Comparison of ENCODE assay signal across 1 cellular context in the genomic region with DNA sequence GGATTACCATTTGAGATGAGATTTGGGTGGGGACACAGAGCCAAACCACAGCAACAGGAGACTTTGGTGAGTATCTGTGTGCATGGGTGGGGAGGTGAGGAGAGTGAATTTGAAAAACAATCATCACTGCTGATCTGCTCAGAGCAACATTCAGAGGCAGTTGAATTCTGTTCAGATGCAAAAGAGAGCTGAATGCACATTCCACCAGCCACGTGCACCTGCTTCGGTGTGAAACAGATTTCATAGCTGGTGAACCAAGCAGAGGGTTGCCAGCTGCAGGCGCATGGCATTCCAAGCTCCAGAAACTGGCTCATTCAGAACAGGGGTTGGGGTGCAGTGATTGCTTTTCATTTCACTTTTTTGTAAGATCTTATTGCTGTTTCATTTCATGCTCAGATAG.
TF ChIP-seq lines count a peak whose summit lies in the region.

No MANE protein-coding gene starts in this region.

TF ChIP-seq in H1, 55 proteins besides CTCF, POLR2A, EP300 and RAD21 (continued from another document):
- TF ChIP-seq HDAC2 (IDR thresholded peaks at IDR 0.05; ENCODE audit: borderline replicate concordance in 1 of 2, low read depth in 2 of 2, low read length in 2 of 2) (0 out of 4 replicates have a peak, but pooled peaks of 1 of the 2 experiments have one; percentile 54), FOSL1 (IDR thresholded peaks at IDR 0.05; ENCODE audit: insufficient read depth, low read depth, low read length) (no peak), GTF2F1 (IDR thresholded peaks at IDR 0.05; ENCODE audit: borderline replicate concordance, low read depth, low read length) (no peak), NANOG (IDR thresholded peaks at IDR 0.05; ENCODE audit: insufficient read depth, low read depth, low read length, poor library complexity, severe bottlenecking) (peak; percentile 65), CHD1 (IDR thresholded peaks at IDR 0.05; ENCODE audit: low read depth, low read length) (no peak)
- TF ChIP-seq, protein P1, sequence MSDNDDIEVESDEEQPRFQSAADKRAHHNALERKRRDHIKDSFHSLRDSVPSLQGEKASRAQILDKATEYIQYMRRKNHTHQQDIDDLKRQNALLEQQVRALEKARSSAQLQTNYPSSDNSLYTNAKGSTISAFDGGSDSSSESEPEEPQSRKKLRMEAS (IDR thresholded peaks at IDR 0.05) = peak; percentile 95
- TF ChIP-seq, protein P2, sequence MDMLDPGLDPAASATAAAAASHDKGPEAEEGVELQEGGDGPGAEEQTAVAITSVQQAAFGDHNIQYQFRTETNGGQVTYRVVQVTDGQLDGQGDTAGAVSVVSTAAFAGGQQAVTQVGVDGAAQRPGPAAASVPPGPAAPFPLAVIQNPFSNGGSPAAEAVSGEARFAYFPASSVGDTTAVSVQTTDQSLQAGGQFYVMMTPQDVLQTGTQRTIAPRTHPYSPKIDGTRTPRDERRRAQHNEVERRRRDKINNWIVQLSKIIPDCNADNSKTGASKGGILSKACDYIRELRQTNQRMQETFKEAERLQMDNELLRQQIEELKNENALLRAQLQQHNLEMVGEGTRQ (IDR thresholded peaks at IDR 0.05; ENCODE audit: low read length) = no peak
